Comparison of ENCODE assay signal across 7 cellular contexts in genomic region chr19:48964205-48965032, GRCh38. TPM values are rescaled to one million over a fixed set of nuclear protein-coding genes. Genes with fewer than 3 reads are reported as not detected.
DNase-seq lines count a peak whose midpoint lies in the region; ATAC-seq and TF ChIP-seq lines count a peak whose summit lies in the region.
"Had no signal": no experiment of that assay in that cellular context is flagged by ENCODE, and none has a peak within 500 bp of the region (broad histone marks: within the 10 kb centered on the region; RNA-seq: fewer than 3 reads in every experiment).

No MANE protein-coding gene starts in this region.

- TF ChIP-seq CTCF in BJ (IDR thresholded peaks at IDR 0.05; ENCODE audit: insufficient read depth, low read depth, low read length) (no peak), NB4 (IDR thresholded peaks at IDR 0.05; ENCODE audit: low read depth, low read length) (no peak), foreskin keratinocyte (conservative IDR thresholded peaks at IDR 0.05) (no peak)

- CTCF ChIA-PET in BJ (lab: Yijun Ruan, JAX): interaction anchor here (0.7 to 1.5 kb wide), 5 partner anchors 28 to 169 kb away, joined by 3 to 5 read pairs (median 3); partner anchors contain the start of genes GYS1, NUCB1 and RUVBL2

- no peak for ATAC-seq in foreskin keratinocyte
- ATAC-seq in HG03432 (IDR thresholded peaks at IDR 0.05; ENCODE audit: unreplicated experiment): no peak

- peaks cover 22% of the 10 kb centered on the region for H3K4me1 ChIP-seq in foreskin keratinocyte
- peaks cover 8 to 70% (median 65%) of the 10 kb centered on the region in 5 donors for H3K4me1 ChIP-seq in subcutaneous abdominal adipose tissue (ENCODE audit: control insufficient read depth in 5 of 5, insufficient read depth in 5 of 5, low read length in 5 of 5)

- H3K27me3 ChIP-seq in BJ (ENCODE audit: control insufficient read depth, insufficient read depth, low read length) (no peaks in the 10 kb centered on the region), foreskin keratinocyte (no peaks in the 10 kb centered on the region), subcutaneous abdominal adipose tissue (ENCODE audit: control insufficient read depth in 5 of 5, insufficient read depth in 4 of 5, low read length in 5 of 5) (no peaks in the 10 kb centered on the region)

- peak overlapping the region; percentile 88 for H3K27ac ChIP-seq in foreskin keratinocyte
- H3K27ac ChIP-seq in subcutaneous abdominal adipose tissue (ENCODE audit: low read depth, low read length): peak overlapping the region; percentile 99

- DNase-seq in BJ (ENCODE audit: low read depth) (no peak), NB4 (ENCODE audit: low read depth) (no peak), foreskin keratinocyte (peak in 1 of 2 donors; percentile 29), NCI-H1092 (lab: John Stamatoyannopoulos, UW) (no peak)

- peaks cover 27% of the 10 kb centered on the region for H3K36me3 ChIP-seq in BJ (ENCODE audit: control insufficient read depth, insufficient read depth, low read length)
- peaks cover 0 to 29% (median 12%) of the 10 kb centered on the region in 5 donors for H3K36me3 ChIP-seq in subcutaneous abdominal adipose tissue (ENCODE audit: control insufficient read depth in 5 of 5, insufficient read depth in 5 of 5, low read length in 5 of 5)

- TF ChIP-seq POLR2A in NB4 (IDR thresholded peaks at IDR 0.05; ENCODE audit: extremely low read depth, insufficient read length): no peak

- H3K9me3 ChIP-seq in subcutaneous abdominal adipose tissue (ENCODE audit: control insufficient read depth in 5 of 5, low read length in 5 of 5): no peaks in the 10 kb centered on the region

- H3K9ac ChIP-seq in subcutaneous abdominal adipose tissue (ENCODE audit: low read length in 5 of 5): peak overlapping the region; percentile 65 to 97 (median 82)

- H3K4me3 ChIP-seq in BJ (ENCODE audit: low read depth, low read length): peak overlapping the region; percentile 4; the same call in 1 of the 2 replicates
- peak overlapping the region; percentile 28 for H3K4me3 ChIP-seq in NB4 (ENCODE audit: low read depth, low read length)
- H3K4me3 ChIP-seq in subcutaneous abdominal adipose tissue (ENCODE audit: low read depth in 1 of 5, low read length in 5 of 5): peak overlapping the region; percentile 42 to 97 (median 68)

- POLR2A ChIA-PET in BJ (lab: Charles Lee): interaction anchor here (0.6 to 1.0 kb wide), 3 partner anchors 9 to 91 kb away, joined by 4 to 5 read pairs (median 4); no protein-coding TSS in a partner anchor

RNA-seq across cellular contexts. Expression of gene FTL, which starts 0.7 kb away (rescaled TPM):
- polyA plus RNA-seq in BJ (2011; rRNA removed) (2,664 and 3,340 TPM in 2 replicates), foreskin keratinocyte (1,652 and 2,111 TPM in 2 replicates)
- polyA minus RNA-seq in BJ (2011; rRNA and poly(A)+ RNA removed): 920 and 1,253 TPM in 2 replicates
- 1,121 and 1,400 TPM in 2 replicates for total RNA-seq in foreskin keratinocyte

RNA-seq across cellular contexts. Expression of gene BAX, which starts 9.7 kb away (rescaled TPM):
- polyA plus RNA-seq in BJ (2011; rRNA removed) (141 and 159 TPM in 2 replicates), foreskin keratinocyte (304 and 312 TPM in 2 replicates)
- polyA minus RNA-seq in BJ (2011; rRNA and poly(A)+ RNA removed): 77.8 and 133 TPM in 2 replicates
- total RNA-seq in foreskin keratinocyte: 120 and 128 TPM in 2 replicates

RNA-seq across cellular contexts. Expression of gene GYS1, which starts 28.7 kb away (rescaled TPM):
- 36.0 and 49.7 TPM in 2 replicates for polyA plus RNA-seq in BJ (2011; rRNA removed)
- 45.4 and 52.7 TPM in 2 replicates for polyA minus RNA-seq in BJ (2011; rRNA and poly(A)+ RNA removed)
- 42.4 and 42.7 TPM in 2 replicates for total RNA-seq in foreskin keratinocyte
- 32.2 and 35.9 TPM in 2 replicates for polyA plus RNA-seq in foreskin keratinocyte

RNA-seq across cellular contexts. Expression of gene RUVBL2, which starts 29.3 kb away (rescaled TPM):
- polyA plus RNA-seq in BJ (2011; rRNA removed) (138 and 221 TPM in 2 replicates), foreskin keratinocyte (168 and 188 TPM in 2 replicates)
- 125 and 166 TPM in 2 replicates for polyA minus RNA-seq in BJ (2011; rRNA and poly(A)+ RNA removed)
- total RNA-seq in foreskin keratinocyte: 159 and 189 TPM in 2 replicates

RNA-seq across cellular contexts. Expression of gene DHDH, which starts 30.9 kb away (rescaled TPM):
- not detected in 2 replicates for polyA plus RNA-seq in BJ (2011; rRNA removed)
- polyA minus RNA-seq in BJ (2011; rRNA and poly(A)+ RNA removed): not detected in 2 replicates
- total RNA-seq in foreskin keratinocyte: 0.46 and 0.48 TPM in 2 replicates
- polyA plus RNA-seq in foreskin keratinocyte: 0.65 and 0.75 TPM in 2 replicates
- total RNA-seq: NCI-H460 had no signal

Comparison
In these comparisons a context has a peak if more than half of its experiments do, and no peak if none do; other contexts are left out.
1. H3K4me3 ChIP-seq: peak in every context shown above with its lines; median percentile 68 in subcutaneous abdominal adipose tissue; 28 in NB4; 4 in BJ.